ENCODE assay signal across 29 cellular contexts in genomic region chr7:98090116-98090515, GRCh38.
"Had no signal": no experiment of that assay in that cellular context is flagged by ENCODE, and none has a peak within 500 bp of the region (broad histone marks: within the 10 kb centered on the region; RNA-seq: fewer than 3 reads in every experiment).

No MANE protein-coding gene starts in this region.

- H3K36me3 ChIP-seq: ascending aorta, WERI-Rb-1 had no signal

- H3K4me3 ChIP-seq: ascending aorta had no signal

- H3K4me1 ChIP-seq: ascending aorta had no signal

- H3K27me3 ChIP-seq: ascending aorta had no signal

- H3K27ac ChIP-seq: ascending aorta, WERI-Rb-1 had no signal

- H3K9me3 ChIP-seq: ascending aorta had no signal

- ATAC-seq: activated CD4-positive, alpha-beta T cell treated with anti-CD3 and anti-CD28 coated beads for 36 hours; activated CD8-positive, alpha-beta T cell treated with anti-CD3 and anti-CD28 coated beads, Interleukin-2, amount 10 ng/mL, durations not matched to agents 7 days and 5 days; activated naive CD4-positive, alpha-beta T cell treated with anti-CD3 and anti-CD28 coated beads, Interleukin-2, amount 50 U/mL, for 72 hours; activated T-cell treated with anti-CD3 and anti-CD28 coated beads, Interleukin-2, amount 50 U/mL, for 72 hours; effector memory CD8-positive, alpha-beta T cell; esophagus mucosa; T-cell had no signal

- DNase-seq: activated B cell treated with CpG ODN at 0.5 μM for 24 hours; activated CD4-positive, alpha-beta memory T cell treated with anti-CD3 and anti-CD28 coated beads for 36 hours; activated CD4-positive, alpha-beta T cell treated with anti-CD3 and anti-CD28 coated beads for 36 hours; activated CD4-positive, alpha-beta T cell treated with anti-CD3 and anti-CD28 coated beads, Interleukin-2, amount 10 ng/mL, durations not matched to agents 24 days and 14 days; activated CD4-positive, CD25-positive, alpha-beta regulatory T cell treated with anti-CD3 and anti-CD28 coated beads, Interleukin-2, amount 50 U/mL, for 72 hours; activated CD8-positive, alpha-beta memory T cell treated with anti-CD3 and anti-CD28 coated beads, Interleukin-2, amount 50 U/mL, for 48 hours; activated CD8-positive, alpha-beta T cell treated with anti-CD3 and anti-CD28 coated beads, Interleukin-2, amount 10 ng/mL, durations not matched to agents 7 days and 5 days; activated gamma-delta T cell; activated naive CD4-positive, alpha-beta T cell; activated naive CD4-positive, alpha-beta T cell treated with anti-CD3 and anti-CD28 coated beads, Interleukin-2, amount 10 ng/mL, durations not matched to agents 7 days and 5 days; activated naive CD8-positive, alpha-beta T cell treated with anti-CD3 and anti-CD28 coated beads, Interleukin-2, amount 10 ng/mL, durations not matched to agents 7 days and 5 days; activated T-cell treated with anti-CD3 and anti-CD28 coated beads for 4 hours; activated T-cell treated with anti-CD3 and anti-CD28 coated beads, Interleukin-2, amount 50 U/mL, for 24 hours; activated T-cell treated with anti-CD3 and anti-CD28 coated beads, Interleukin-2, amount 50 U/mL, for 72 hours; caudate nucleus; cortex of kidney; dermis blood vessel endothelial cell; effector CD4-positive, alpha-beta T cell; effector memory CD8-positive, alpha-beta T cell; foreskin fibroblast; SW 1271; T-cell; T-helper 9 cell; WERI-Rb-1 had no signal

- FAIRE-seq: colon, frontal cortex had no signal
